ENCODE assay signal across 17 cellular contexts in the genomic region with DNA sequence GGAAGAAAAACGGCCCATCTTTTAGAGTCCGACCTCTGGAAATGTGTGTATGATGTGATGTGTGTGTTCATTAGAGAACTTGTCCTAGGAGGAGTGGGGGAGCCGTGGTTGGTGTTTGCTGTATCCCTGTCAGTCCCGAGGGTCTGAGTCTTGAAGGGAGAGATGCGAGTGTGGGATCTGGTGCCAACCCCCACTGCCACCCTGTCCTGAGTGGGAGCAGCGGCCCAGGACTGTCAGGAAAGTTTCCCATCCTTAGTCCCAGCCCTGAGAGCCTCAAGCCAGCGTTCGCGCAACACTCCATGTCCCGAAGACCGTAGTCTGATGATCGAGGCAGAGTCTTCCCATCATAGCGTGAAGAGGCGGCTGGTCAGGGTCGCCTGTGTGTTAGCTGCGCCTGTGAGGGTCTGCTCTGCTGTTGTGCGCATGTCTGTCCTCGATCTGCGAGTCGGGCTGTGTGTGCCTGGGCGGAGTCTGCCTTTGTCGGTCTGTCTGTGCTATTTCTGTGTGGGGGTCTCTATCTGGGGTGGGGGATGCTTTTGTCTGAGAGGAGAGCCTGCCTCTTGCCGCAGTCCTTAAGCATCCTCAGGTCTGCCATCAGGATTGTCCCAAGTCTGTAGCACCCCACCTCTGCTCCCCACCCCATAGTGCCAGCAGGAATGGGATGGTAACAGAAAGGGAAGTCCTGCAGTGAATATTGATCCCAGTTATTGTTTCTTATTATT. TPM values are rescaled to one million over a fixed set of nuclear protein-coding genes. Genes with fewer than 3 reads are reported as not detected.
DNase-seq lines count a peak whose midpoint lies in the region; ATAC-seq and TF ChIP-seq lines count a peak whose summit lies in the region.
"Had no signal": no experiment of that assay in that cellular context is flagged by ENCODE, and none has a peak within 500 bp of the region (broad histone marks: within the 10 kb centered on the region; RNA-seq: fewer than 3 reads in every experiment).

No MANE protein-coding gene starts in this region.

- H3K79me2 ChIP-seq in osteoblast (ENCODE audit: insufficient read depth, low read length): no peaks in the 10 kb centered on the region

- H3K9me3 Mint-ChIP-seq in endothelial cell (ENCODE audit: unreplicated experiment): no peaks in the 10 kb centered on the region

- H3K9ac ChIP-seq in ES-I3 (ENCODE audit: low read depth, low read length) (peak overlapping the region; percentile 22; the same call in 1 of the 2 replicates), HUES64 (ENCODE audit: low read depth, low read length) (no peak overlapping the region)

- WGBS in HUES64: 8% methylated on average over 23 of the region's 23 CpGs

- peaks cover 98% of the 10 kb centered on the region for H3K27me3 ChIP-seq in HUES64 (ENCODE audit: insufficient read depth, low read length)
- peaks cover 84% of the 10 kb centered on the region for H3K27me3 ChIP-seq in osteoblast (ENCODE audit: insufficient read depth, low read length)

- H4K20me1 ChIP-seq in osteoblast (ENCODE audit: insufficient read depth, low read length): no peaks in the 10 kb centered on the region

- H3K4me1 ChIP-seq in ES-I3 (ENCODE audit: insufficient read depth, low read length): no peaks in the 10 kb centered on the region; the same call in 1 of the 2 replicates
- peaks cover 2% of the 10 kb centered on the region; the same call in 1 of the 2 replicates for H3K4me1 ChIP-seq in HUES64 (ENCODE audit: insufficient read depth, low read length)
- no peaks in the 10 kb centered on the region for H3K4me1 ChIP-seq in osteoblast (ENCODE audit: insufficient read depth, low read length)

- H2AFZ ChIP-seq in osteoblast (ENCODE audit: low read length): no peak overlapping the region

- peaks cover 51% of the 10 kb centered on the region for H3K27me3 Mint-ChIP-seq in endothelial cell (ENCODE audit: unreplicated experiment)

- H3K4me1 Mint-ChIP-seq in endothelial cell (ENCODE audit: unreplicated experiment): peaks cover 23% of the 10 kb centered on the region

- DNase-seq in endothelial cell (ENCODE audit: low spot score): no peak
- peak; percentile 88 for DNase-seq in osteoblast (ENCODE audit: insufficient read length, low spot score, missing footprints)
- DNase-seq in stimulated activated CD4-positive, alpha-beta T cell treated with anti-CD3 and anti-CD28 coated beads, Interleukin-12 subunit alpha, Interleukin-12 subunit beta, amount 100 ng/mL, for 4 hours: no peak
- no peak for DNase-seq in AG20443 (ENCODE audit: low spot score)
- DNase-seq: activated gamma-delta T cell treated with Interleukin-2 at 50 U/mL for 16 hours; dermis blood vessel endothelial cell; mesenchymal stem cell; NCI-H2107; NK-92 treated with Interleukin-12 subunit alpha and Interleukin-12 subunit beta, amount 100 ng/mL, for 24 hours had no signal

- H3K36me3 ChIP-seq in ES-I3 (ENCODE audit: insufficient read depth, low read length) (no peaks in the 10 kb centered on the region), HUES64 (ENCODE audit: insufficient read depth, low read length) (no peaks in the 10 kb centered on the region), osteoblast (ENCODE audit: insufficient read depth, low read length) (no peaks in the 10 kb centered on the region)

- TF ChIP-seq CTCF in endothelial cell (IDR thresholded peaks at IDR 0.05; ENCODE audit: unreplicated experiment) (no peak), osteoblast (IDR thresholded peaks at IDR 0.05; ENCODE audit: extremely low read depth, low read depth, low read length) (no peak)

- H3K9me3 ChIP-seq in ES-I3 (ENCODE audit: control insufficient read depth, insufficient read depth, low read length) (no peaks in the 10 kb centered on the region), HUES64 (ENCODE audit: insufficient read depth, low read depth, low read length) (no peaks in the 10 kb centered on the region), osteoblast (ENCODE audit: low read depth, low read length) (no peaks in the 10 kb centered on the region)

- no peak overlapping the region for H3K4me2 ChIP-seq in osteoblast (ENCODE audit: insufficient read depth, low read length)

- peak overlapping the region; percentile 79 for H3K4me3 Mint-ChIP-seq in endothelial cell (ENCODE audit: unreplicated experiment)
- H3K4me3 Mint-ChIP-seq: T-helper 1 cell treated with Interleukin-12 subunit alpha and Interleukin-12 subunit beta and Interleukin-4 antibody, amounts not matched to agents 30 μg/mL and 1 μg/mL, for 36 hours had no signal

- peak overlapping the region; percentile 21; the same call in 1 of the 2 replicates for H3K4me3 ChIP-seq in HUES64 (ENCODE audit: low read length)
- H3K4me3 ChIP-seq in osteoblast (ENCODE audit: insufficient read depth, low read length): no peak overlapping the region

- H3K27ac ChIP-seq in HUES64 (ENCODE audit: low read depth, low read length) (no peak overlapping the region), osteoblast (ENCODE audit: low read depth, low read length) (no peak overlapping the region)

- no peaks in the 10 kb centered on the region for H3K36me3 Mint-ChIP-seq in endothelial cell (ENCODE audit: low read depth, unreplicated experiment)

- H3K27ac Mint-ChIP-seq in endothelial cell (ENCODE audit: unreplicated experiment): no peak overlapping the region
- H3K27ac Mint-ChIP-seq: T-helper 1 cell treated with Interleukin-12 subunit alpha and Interleukin-12 subunit beta and Interleukin-4 antibody, amounts not matched to agents 30 μg/mL and 1 μg/mL, for 36 hours had no signal

- no peak for ATAC-seq in GM21515 (IDR thresholded peaks at IDR 0.05; ENCODE audit: unreplicated experiment)
- ATAC-seq: esophagus mucosa, sciatic nerve had no signal

RNA-seq across cellular contexts. Expression of a gene that starts 0.5 kb away (rescaled TPM):
- polyA plus RNA-seq in HUES64 (2013, experiment 1 of 2): 0.20 TPM
- polyA plus RNA-seq in HUES64 (2013, experiment 2 of 2): 0.76 TPM
- total RNA-seq in endothelial cell (ENCODE audit: unreplicated experiment) (0.23 TPM), osteoblast (not detected in 2 replicates)
- total RNA-seq: dermis blood vessel endothelial cell, esophagus mucosa, glomerular endothelial cell, kidney epithelial cell, sciatic nerve had no signal

RNA-seq across cellular contexts. Expression of a gene that starts 3.2 kb away (rescaled TPM):
- polyA plus RNA-seq in HUES64 (2013, experiment 1 of 2): 0.75 TPM
- polyA plus RNA-seq in HUES64 (2013, experiment 2 of 2): 3.5 TPM
- total RNA-seq in endothelial cell (ENCODE audit: unreplicated experiment) (0.72 TPM), osteoblast (not detected in 2 replicates)
- total RNA-seq: dermis blood vessel endothelial cell, esophagus mucosa, glomerular endothelial cell, kidney epithelial cell, sciatic nerve had no signal
